32 cellular contexts compared by ENCODE assay signal in the genomic region with DNA sequence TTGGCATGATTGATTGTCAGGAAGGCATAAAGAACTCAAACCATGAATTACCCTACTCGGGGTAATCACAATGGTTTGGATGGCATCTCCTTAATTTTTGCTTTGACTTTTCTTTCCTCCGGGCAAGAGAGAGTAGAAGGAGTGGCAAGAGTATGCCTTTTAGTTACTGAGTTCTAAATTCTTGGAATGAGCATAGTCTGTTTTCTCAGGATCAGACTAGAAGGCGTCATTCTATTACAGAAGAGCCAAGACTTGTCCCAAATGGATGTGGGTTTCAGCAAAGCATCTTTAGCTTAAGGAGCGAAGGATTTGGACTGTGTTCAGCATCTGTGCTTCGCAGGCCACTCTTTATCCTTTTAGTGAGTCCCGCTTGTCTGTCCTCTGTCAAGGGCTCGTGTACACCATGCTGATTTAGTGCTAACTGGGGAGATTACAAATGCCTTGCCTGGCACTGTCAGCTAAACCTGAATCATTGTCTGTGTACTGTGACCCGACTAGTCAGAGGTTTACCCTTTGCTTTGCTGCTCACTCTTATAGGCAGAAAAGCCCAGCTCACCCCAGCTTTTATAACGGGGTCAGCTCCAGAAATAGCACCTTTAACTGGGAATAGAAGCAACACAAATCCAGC.
A peak's percentile ranks its signal among the peaks of the same experiment; 100 is the strongest.
DNase-seq lines count a peak whose midpoint lies in the region; ATAC-seq and TF ChIP-seq lines count a peak whose summit lies in the region.
"Had no signal": no experiment of that assay in that cellular context is flagged by ENCODE, and none has a peak within 500 bp of the region (broad histone marks: within the 10 kb centered on the region; RNA-seq: fewer than 3 reads in every experiment).

No MANE protein-coding gene starts in this region.

- no peaks in the 10 kb centered on the region for H3K9me3 Mint-ChIP-seq in endodermal cell
- no peaks in the 10 kb centered on the region for H3K9me3 Mint-ChIP-seq in natural killer cell treated with Interleukin-12 subunit alpha and Interleukin-12 subunit beta and Interleukin-15 and Interleukin-18, amount 100 ng/mL, for 72 hours
- H3K9me3 Mint-ChIP-seq: activated naive CD4-positive, alpha-beta T cell treated with anti-CD3 and anti-CD28 coated beads for 36 hours had no signal

- no peak overlapping the region for H3K27ac Mint-ChIP-seq in endodermal cell
- H3K27ac Mint-ChIP-seq in natural killer cell treated with Interleukin-12 subunit alpha and Interleukin-12 subunit beta and Interleukin-15 and Interleukin-18, amount 100 ng/mL, for 72 hours, result peak overlapping the region in 1 of 2 donors; percentile 40
- H3K27ac Mint-ChIP-seq: activated naive CD4-positive, alpha-beta T cell treated with anti-CD3 and anti-CD28 coated beads for 36 hours; CD4-positive, CD25-positive, alpha-beta regulatory T cell; naive thymus-derived CD4-positive, alpha-beta T cell; stimulated activated naive B cell treated with anti-CD40 and anti-IgM and Interleukin-4, amounts not matched to agents 10 μg/mL and 1 μg/mL and 100 μg/mL, for 72 hours had no signal

- no peak for TF ChIP-seq EP300 in SK-N-SH (IDR thresholded peaks at IDR 0.05; ENCODE audit: borderline replicate concordance in 1 of 2, low read depth in 1 of 2, low read length in 1 of 2)

- H3K9ac ChIP-seq in SK-N-SH (no peak overlapping the region), endodermal cell (ENCODE audit: extremely low read depth, low read length, poor library complexity, severe bottlenecking) (no peak overlapping the region)

- no peaks in the 10 kb centered on the region for H3K36me3 Mint-ChIP-seq in endodermal cell (ENCODE audit: low read depth)
- no peaks in the 10 kb centered on the region for H3K36me3 Mint-ChIP-seq in natural killer cell treated with Interleukin-12 subunit alpha and Interleukin-12 subunit beta and Interleukin-15 and Interleukin-18, amount 100 ng/mL, for 72 hours
- H3K36me3 Mint-ChIP-seq: CD4-positive, CD25-positive, alpha-beta regulatory T cell; naive thymus-derived CD4-positive, alpha-beta T cell had no signal

- 87% methylated on average over 9 of the region's 9 CpGs for WGBS in SK-N-SH (ENCODE audit: low lambda C conversion rate)
- 84 to 92% methylated on average over 8 to 9 of the region's 9 CpGs for WGBS in endodermal cell (ENCODE audit: insufficient coverage in 1 of 2, insufficient read length in 1 of 2), 2 experiments
- 85 to 89% methylated on average over 9 of the region's 9 CpGs for WGBS in aorta, 2 donors
- WGBS in testis, 2 donors, result 83 to 84% methylated on average over 9 of the region's 9 CpGs

- no peaks in the 10 kb centered on the region for H4K20me1 ChIP-seq in SK-N-SH (ENCODE audit: insufficient read depth)

- no peak for TF ChIP-seq CTCF in SK-N-SH (IDR thresholded peaks at IDR 0.05)
- TF ChIP-seq CTCF in endodermal cell (conservative IDR thresholded peaks at IDR 0.05), result no peak
- no peak for TF ChIP-seq CTCF in testis (IDR thresholded peaks at IDR 0.05)

- H3F3A ChIP-seq in SK-N-SH (replicated peaks; ENCODE audit: insufficient read depth), result no peaks in the 10 kb centered on the region

- H3K79me2 ChIP-seq in SK-N-SH (ENCODE audit: insufficient read depth), result no peaks in the 10 kb centered on the region

- no peak overlapping the region for H3K4me3 ChIP-seq in SK-N-SH (ENCODE audit: low read depth in 2 of 2, low read length in 1 of 2)
- no peak overlapping the region for H3K4me3 ChIP-seq in endodermal cell (ENCODE audit: low read length)
- no peak overlapping the region for H3K4me3 ChIP-seq in aorta (ENCODE audit: low read length in 2 of 2)
- no peak overlapping the region for H3K4me3 ChIP-seq in testis
- H3K4me3 ChIP-seq: GM12878, HAP-1, left lung, ovary, right lobe of liver, suprapubic skin had no signal

- H3K36me3 ChIP-seq in SK-N-SH (replicated peaks in 1 of 2; ENCODE audit: control insufficient read depth in 1 of 2, insufficient read depth in 2 of 2, low read length in 1 of 2) (no peaks in the 10 kb centered on the region), endodermal cell (ENCODE audit: control insufficient read depth, insufficient read depth, low read length) (no peaks in the 10 kb centered on the region), aorta (ENCODE audit: control insufficient read depth in 1 of 2, insufficient read depth in 2 of 2, low read length in 1 of 2) (no peaks in the 10 kb centered on the region), testis (ENCODE audit: low read depth, missing control alignments) (no peaks in the 10 kb centered on the region)
- H3K36me3 ChIP-seq: HAP-1, left lung, ovary, right lobe of liver, suprapubic skin had no signal

- H2AFZ ChIP-seq in SK-N-SH (ENCODE audit: low read depth), result no peak overlapping the region

- no peaks in the 10 kb centered on the region for H3K9me2 ChIP-seq in SK-N-SH

- POLR2A ChIA-PET in SK-N-SH (lab: Yijun Ruan, JAX), result interaction anchor here (1.0 kb wide), 1 partner anchor 69 kb away, joined by 3 read pairs; no protein-coding TSS in a partner anchor

- no peaks in the 10 kb centered on the region for H3K9me3 ChIP-seq in SK-N-SH
- no peaks in the 10 kb centered on the region for H3K9me3 ChIP-seq in endodermal cell (ENCODE audit: control insufficient read depth, low read length)
- H3K9me3 ChIP-seq in aorta (ENCODE audit: control insufficient read depth, low read length), result no peaks in the 10 kb centered on the region
- H3K9me3 ChIP-seq in testis, result no peaks in the 10 kb centered on the region
- H3K9me3 ChIP-seq: HAP-1, left lung, ovary, right lobe of liver, suprapubic skin had no signal

- ATAC-seq in SK-N-SH treated with all-trans-retinoic acid at 6 μM for 48 hours, result no peak
- no peak for ATAC-seq in natural killer cell treated with Interleukin-12 subunit alpha and Interleukin-12 subunit beta and Interleukin-15 and Interleukin-18, amount 100 ng/mL, for 72 hours
- peak; percentile 63 for ATAC-seq in aorta (ENCODE audit: low FRiP score)
- ATAC-seq: esophagus mucosa; GM12878; left lung; naive thymus-derived CD4-positive, alpha-beta T cell; PC-3; right lobe of liver; stimulated activated naive B cell treated with anti-CD40 and anti-IgM and Interleukin-4, amounts not matched to agents 10 μg/mL and 1 μg/mL and 100 μg/mL, for 72 hours had no signal

- DNase-seq in SK-N-SH (no peak), endodermal cell (no peak), aorta (no peak), testis (no peak), OCI-M2 (lab: John Stamatoyannopoulos, UW; ENCODE audit: unreplicated experiment) (no peak)
- DNase-seq in natural killer cell treated with Interleukin-12 subunit alpha and Interleukin-12 subunit beta and Interleukin-15 and Interleukin-18, amount 100 ng/mL, for 72 hours (ENCODE audit: low spot score), result no peak
- no peak for DNase-seq in activated CD4-positive, alpha-beta T cell treated with anti-CD3 and anti-CD28 coated beads, Interleukin-2, amount 50 U/mL, for 48 hours
- DNase-seq: activated CD4-positive, alpha-beta T cell treated with anti-CD3 and anti-CD28 coated beads, Interleukin-2, amount 50 U/mL, for 4 hours; activated naive CD4-positive, alpha-beta T cell treated with anti-CD3 and anti-CD28 coated beads for 36 hours; CD4-positive, CD25-positive, alpha-beta regulatory T cell; cortex of kidney; EL; foreskin melanocyte; hippocampal formation; IMR-90; left lung; midbrain; naive thymus-derived CD4-positive, alpha-beta T cell; NCI-H1092; NCI-H2029; ovary; PC-3; right lobe of liver; stimulated activated CD4-positive, alpha-beta T cell treated with anti-CD3 and anti-CD28 coated beads, Interleukin-4, amount 100 ng/mL, for 4 hours; stimulated activated naive B cell treated with anti-CD40 and anti-IgM and Interleukin-4, amounts not matched to agents 10 μg/mL and 1 μg/mL and 100 μg/mL, for 72 hours; SW 1271; T1000 had no signal

- H3K27me3 ChIP-seq in SK-N-SH (ENCODE audit: insufficient read depth), result no peaks in the 10 kb centered on the region
- H3K27me3 ChIP-seq in endodermal cell (ENCODE audit: control insufficient read depth, insufficient read depth, low read length, poor library complexity, severe bottlenecking), result no peaks in the 10 kb centered on the region
- H3K27me3 ChIP-seq in aorta (ENCODE audit: control insufficient read depth in 1 of 2, insufficient read depth in 2 of 2, low read length in 1 of 2), result no peaks in the 10 kb centered on the region
- H3K27me3 ChIP-seq in testis, result no peaks in the 10 kb centered on the region
- H3K27me3 ChIP-seq: left lung, ovary, right lobe of liver, suprapubic skin had no signal

- H3K4me1 Mint-ChIP-seq in endodermal cell, result peaks cover 16% of the 10 kb centered on the region
- peaks cover 35 to 38% of the 10 kb centered on the region in 2 donors for H3K4me1 Mint-ChIP-seq in natural killer cell treated with Interleukin-12 subunit alpha and Interleukin-12 subunit beta and Interleukin-15 and Interleukin-18, amount 100 ng/mL, for 72 hours (ENCODE audit: low read depth in 2 of 2)
- H3K4me1 Mint-ChIP-seq: CD4-positive, CD25-positive, alpha-beta regulatory T cell had no signal

- intact Hi-C loops in aorta (cut with DNase I), result no loop called here
- intact Hi-C loops in testis (cut with DNase I; ENCODE audit: low total_unique reads), result no loop called here

- H3K4me3 Mint-ChIP-seq in endodermal cell, result no peak overlapping the region
- peak overlapping the region; percentile 1 for H3K4me3 Mint-ChIP-seq in natural killer cell treated with Interleukin-12 subunit alpha and Interleukin-12 subunit beta and Interleukin-15 and Interleukin-18, amount 100 ng/mL, for 72 hours
- H3K4me3 Mint-ChIP-seq: activated naive CD4-positive, alpha-beta T cell treated with anti-CD3 and anti-CD28 coated beads for 36 hours; CD4-positive, CD25-positive, alpha-beta regulatory T cell; naive thymus-derived CD4-positive, alpha-beta T cell; stimulated activated naive B cell treated with anti-CD40 and anti-IgM and Interleukin-4, amounts not matched to agents 10 μg/mL and 1 μg/mL and 100 μg/mL, for 72 hours had no signal

- H3K4me1 ChIP-seq in SK-N-SH (ENCODE audit: control insufficient read depth in 1 of 2, insufficient read depth in 2 of 2, low read depth in 1 of 2, low read length in 1 of 2), result peaks cover 0 to 14% of the 10 kb centered on the region in 2 experiments; a peak in 2 of 4 replicates
- peaks cover 6% of the 10 kb centered on the region for H3K4me1 ChIP-seq in endodermal cell (ENCODE audit: control insufficient read depth, insufficient read depth, low read length)
- no peaks in the 10 kb centered on the region for H3K4me1 ChIP-seq in aorta (ENCODE audit: control insufficient read depth in 1 of 2, insufficient read depth in 2 of 2, low read length in 2 of 2)
- no peaks in the 10 kb centered on the region for H3K4me1 ChIP-seq in testis
- H3K4me1 ChIP-seq: HAP-1, left lung, right lobe of liver, suprapubic skin had no signal

- no peak for TF ChIP-seq POLR2A in testis (IDR thresholded peaks at IDR 0.05)

- CTCF ChIA-PET in SK-N-SH (lab: Yijun Ruan, JAX), result interaction anchor here (0.6 to 1.2 kb wide), 7 partner anchors 9 to 129 kb away, joined by 3 to 4 read pairs (median 3); no protein-coding TSS in a partner anchor

- H3K4me2 ChIP-seq in SK-N-SH, result no peak overlapping the region

- no peak overlapping the region for H3K27ac ChIP-seq in SK-N-SH (ENCODE audit: low read depth in 2 of 2, low read length in 1 of 2)
- H3K27ac ChIP-seq in endodermal cell (ENCODE audit: low read depth, low read length), result peak overlapping the region; percentile 12
- no peak overlapping the region for H3K27ac ChIP-seq in aorta (ENCODE audit: low read depth in 1 of 2, low read length in 2 of 2)
- no peak overlapping the region for H3K27ac ChIP-seq in testis
- H3K27ac ChIP-seq: left lung, ovary, right lobe of liver, suprapubic skin had no signal

- TF ChIP-seq RAD21 in SK-N-SH (IDR thresholded peaks at IDR 0.05; ENCODE audit: low read length), result no peak

- H3K27me3 Mint-ChIP-seq in endodermal cell (ENCODE audit: insufficient read depth), result no peaks in the 10 kb centered on the region
- H3K27me3 Mint-ChIP-seq in natural killer cell treated with Interleukin-12 subunit alpha and Interleukin-12 subunit beta and Interleukin-15 and Interleukin-18, amount 100 ng/mL, for 72 hours, result peaks cover 0 to 2% of the 10 kb centered on the region in 2 donors
- H3K27me3 Mint-ChIP-seq: CD4-positive, CD25-positive, alpha-beta regulatory T cell; naive thymus-derived CD4-positive, alpha-beta T cell; stimulated activated naive B cell treated with anti-CD40 and anti-IgM and Interleukin-4, amounts not matched to agents 10 μg/mL and 1 μg/mL and 100 μg/mL, for 72 hours had no signal
